17 cellular contexts compared by ENCODE assay signal in genomic region chr21:38667466-38667865, GRCh38.
A peak's percentile ranks its signal among the peaks of the same experiment; 100 is the strongest.
DNase-seq lines count a peak whose midpoint lies in the region; ATAC-seq and TF ChIP-seq lines count a peak whose summit lies in the region.
"Had no signal": no experiment of that assay in that cellular context is flagged by ENCODE, and none has a peak within 500 bp of the region (broad histone marks: within the 10 kb centered on the region; RNA-seq: fewer than 3 reads in every experiment).

No MANE protein-coding gene starts in this region.

- intact Hi-C loops in CD14-positive monocyte (cut with micrococcal nuclease): no loop called here
- intact Hi-C loops in naive thymus-derived CD4-positive, alpha-beta T cell (cut with micrococcal nuclease): no loop called here
- intact Hi-C loops in spleen (cut with DNase I; ENCODE audit: low total_unique reads): no loop called here

- peaks cover 28% of the 10 kb centered on the region for H3K4me1 Mint-ChIP-seq in CD14-positive monocyte
- peaks cover 0 to 4% (median 0%) of the 10 kb centered on the region in 7 donors for H3K4me1 Mint-ChIP-seq in naive thymus-derived CD4-positive, alpha-beta T cell
- H3K4me1 Mint-ChIP-seq: CD4-positive, alpha-beta memory T cell had no signal

- H3K27me3 Mint-ChIP-seq in CD14-positive monocyte (ENCODE audit: low read depth in 3 of 3): peaks cover 0 to 10% (median 8%) of the 10 kb centered on the region in 3 donors
- H3K27me3 Mint-ChIP-seq in naive thymus-derived CD4-positive, alpha-beta T cell: peaks cover 23 to 42% (median 28%) of the 10 kb centered on the region in 5 donors

- H3K27me3 ChIP-seq in HL-60 (ENCODE audit: insufficient read depth, poor library complexity, severe bottlenecking) (no peaks in the 10 kb centered on the region), spleen (replicated peaks in 1 of 7) (peaks cover 0 to 6% (median 0%) of the 10 kb centered on the region in 7 donors)
- H3K27me3 ChIP-seq in naive thymus-derived CD4-positive, alpha-beta T cell (ENCODE audit: control insufficient read depth in 2 of 2, insufficient read depth in 2 of 2, low read length in 2 of 2): no peaks in the 10 kb centered on the region

- peak; percentile 66 for ATAC-seq in naive thymus-derived CD4-positive, alpha-beta T cell
- no peak for ATAC-seq in GM18519 (IDR thresholded peaks at IDR 0.05; ENCODE audit: low FRiP score, unreplicated experiment)
- ATAC-seq in GM19035 (IDR thresholded peaks at IDR 0.05; ENCODE audit: unreplicated experiment): no peak

- no peak for TF ChIP-seq POLR2A in spleen (IDR thresholded peaks at IDR 0.05)

- no peak for TF ChIP-seq CTCF in CD14-positive monocyte (IDR thresholded peaks at IDR 0.05)
- TF ChIP-seq CTCF in HL-60 (IDR thresholded peaks at IDR 0.05; ENCODE audit: insufficient read depth, low read length): no peak
- no peak for TF ChIP-seq CTCF in VCaP (conservative IDR thresholded peaks at IDR 0.05)
- no peak for TF ChIP-seq CTCF in spleen (IDR thresholded peaks at IDR 0.05 in 8 of 11, conservative IDR thresholded peaks at IDR 0.05 in 3 of 11)

- POLR2A ChIA-PET in naive thymus-derived CD4-positive, alpha-beta T cell (lab: Charles Lee): no interaction called here

- H3K4me3 ChIP-seq in HL-60 (replicated peaks; ENCODE audit: insufficient read depth, low read length) (no peak overlapping the region), spleen (no peak overlapping the region)
- no peak overlapping the region for H3K4me3 ChIP-seq in naive thymus-derived CD4-positive, alpha-beta T cell (ENCODE audit: low read length)
- H3K4me3 ChIP-seq: BLaER1 treated with 17β-estradiol and CSF1 and Interleukin-3, amounts not matched to agents 10 nM and 100 nM; GM23248 had no signal

- peak overlapping the region in 1 of 2 donors; percentile 44 for H3K4me3 Mint-ChIP-seq in CD14-positive monocyte
- no peak overlapping the region for H3K4me3 Mint-ChIP-seq in naive thymus-derived CD4-positive, alpha-beta T cell
- H3K4me3 Mint-ChIP-seq: CD4-positive, alpha-beta memory T cell; IgD-negative memory B cell had no signal

- no peaks in the 10 kb centered on the region for H3K4me1 ChIP-seq in naive thymus-derived CD4-positive, alpha-beta T cell (ENCODE audit: control insufficient read depth in 2 of 2, insufficient read depth in 2 of 2, low read length in 2 of 2)
- peaks cover 0 to under 1% (median 0%) of the 10 kb centered on the region in 6 donors for H3K4me1 ChIP-seq in spleen
- H3K4me1 ChIP-seq: BLaER1 treated with 17β-estradiol and CSF1 and Interleukin-3, amounts not matched to agents 10 nM and 100 nM had no signal

- no peaks in the 10 kb centered on the region for H3K9me3 ChIP-seq in naive thymus-derived CD4-positive, alpha-beta T cell (ENCODE audit: control insufficient read depth in 2 of 3, low read length in 3 of 3)
- no peaks in the 10 kb centered on the region for H3K9me3 ChIP-seq in spleen
- H3K9me3 ChIP-seq: BLaER1 treated with 17β-estradiol and CSF1 and Interleukin-3, amounts not matched to agents 10 nM and 100 nM had no signal

- no peaks in the 10 kb centered on the region for H3K36me3 ChIP-seq in naive thymus-derived CD4-positive, alpha-beta T cell (ENCODE audit: control insufficient read depth in 2 of 3, insufficient read depth in 3 of 3, low read length in 3 of 3)
- H3K36me3 ChIP-seq in spleen: no peaks in the 10 kb centered on the region
- H3K36me3 ChIP-seq: BLaER1 treated with 17β-estradiol and CSF1 and Interleukin-3, amounts not matched to agents 10 nM and 100 nM had no signal

- H3K27ac Mint-ChIP-seq in CD14-positive monocyte: peak overlapping the region; percentile 49 to 86 (median 77)
- H3K27ac Mint-ChIP-seq in naive thymus-derived CD4-positive, alpha-beta T cell: no peak overlapping the region
- H3K27ac Mint-ChIP-seq: CD4-positive, alpha-beta memory T cell; IgD-negative memory B cell had no signal

- H3K27ac ChIP-seq in HL-60 (replicated peaks): no peak overlapping the region
- peak overlapping the region; percentile 2; the same call in 1 of the 2 replicates for H3K27ac ChIP-seq in VCaP
- H3K27ac ChIP-seq in naive thymus-derived CD4-positive, alpha-beta T cell (ENCODE audit: low read depth, low read length): no peak overlapping the region
- H3K27ac ChIP-seq in spleen: no peak overlapping the region
- H3K27ac ChIP-seq: BLaER1 treated with 17β-estradiol and CSF1 and Interleukin-3, amounts not matched to agents 10 nM and 100 nM; GM23248 had no signal

- CTCF ChIA-PET in naive thymus-derived CD4-positive, alpha-beta T cell (lab: Charles Lee): interaction anchor here (0.6 kb wide), 1 partner anchor 119 kb away, joined by 4 read pairs; no protein-coding TSS in a partner anchor

- peaks cover 0 to 3% of the 10 kb centered on the region in 2 donors for H3K36me3 Mint-ChIP-seq in CD14-positive monocyte
- no peaks in the 10 kb centered on the region for H3K36me3 Mint-ChIP-seq in naive thymus-derived CD4-positive, alpha-beta T cell
- H3K36me3 Mint-ChIP-seq: CD4-positive, alpha-beta memory T cell; IgD-negative memory B cell had no signal

- H3K9me3 Mint-ChIP-seq in CD14-positive monocyte: peaks cover 0 to 2% (median 0%) of the 10 kb centered on the region in 7 donors
- no peaks in the 10 kb centered on the region for H3K9me3 Mint-ChIP-seq in naive thymus-derived CD4-positive, alpha-beta T cell

- 47 to 82% (median 65%) methylated on average over 7 of the region's 7 CpGs for WGBS in spleen, 5 donors

- peak; percentile 54 for DNase-seq in CD14-positive monocyte (ENCODE audit: low spot score)
- peak; percentile 11 to 14 for DNase-seq in HL-60 (ENCODE audit: low read depth in 1 of 2, low spot score in 1 of 2)
- DNase-seq in naive thymus-derived CD4-positive, alpha-beta T cell: no peak
- DNase-seq in KG1 (lab: John Stamatoyannopoulos, UW): no peak
- no peak for DNase-seq in spleen
- DNase-seq: ACHN; CD4-positive, alpha-beta memory T cell; COR-L47; DND-41; GDM1; GM23248; H7 had no signal

Comparison
In these comparisons a context has a peak if more than half of its experiments do, and no peak if none do; other contexts are left out.
1. DNase-seq: peak in CD14-positive monocyte (single experiment) and HL-60 (2 of 2); none in naive thymus-derived CD4-positive, alpha-beta T cell (0 of 9), KG1 (single experiment) and spleen (single experiment).
2. H3K27ac Mint-ChIP-seq: peak in CD14-positive monocyte (7 of 7); none in naive thymus-derived CD4-positive, alpha-beta T cell (0 of 9).